ENCODE assay signal across 32 cellular contexts in genomic region chr12:1572731-1573130, GRCh38. TPM values are rescaled to one million over a fixed set of nuclear protein-coding genes. Genes with fewer than 3 reads are reported as not detected.
"Had no signal": no experiment of that assay in that cellular context is flagged by ENCODE, and none has a peak within 500 bp of the region (broad histone marks: within the 10 kb centered on the region; RNA-seq: fewer than 3 reads in every experiment).

No MANE protein-coding gene starts in this region.

- H3K36me3 ChIP-seq: breast epithelium, colonic mucosa, gastrocnemius medialis, ovary, prostate gland, thoracic aorta, uterus had no signal

- H3K4me3 ChIP-seq: breast epithelium, colonic mucosa, gastrocnemius medialis, ovary, prostate gland, skin epidermis, thoracic aorta, uterus had no signal

- H3K4me3 Mint-ChIP-seq: activated CD4-positive, alpha-beta memory T cell treated with anti-CD3 and anti-CD28 coated beads, Interleukin-2, amount 10 ng/mL, durations not matched to agents 7 days and 5 days; activated CD4-positive, alpha-beta T cell treated with anti-CD3 and anti-CD28 coated beads, Interleukin-2, amount 10 ng/mL, durations not matched to agents 7 days and 5 days; activated T-cell treated with anti-CD3 and anti-CD28 coated beads, Interleukin-2, amount 50 U/mL, for 24 hours; activated T-helper 17 cell treated with anti-CD3 and anti-CD28 coated beads, Interleukin-2, amount 50 U/mL, for 72 hours; effector memory CD8-positive, alpha-beta T cell; mesothelial cell of epicardium; naive thymus-derived CD8-positive, alpha-beta T cell; stimulated activated naive CD8-positive, alpha-beta T cell treated with anti-CD3 and anti-CD28 coated beads, Interleukin-15, Interleukin-2, amounts not matched to agents 100 ng/mL and 50 ng/mL, for 24 hours; T-helper 17 cell; WTC11 had no signal

- H3K27ac Mint-ChIP-seq: activated CD4-positive, alpha-beta memory T cell treated with anti-CD3 and anti-CD28 coated beads, Interleukin-2, amount 10 ng/mL, durations not matched to agents 7 days and 5 days; activated CD4-positive, alpha-beta T cell treated with anti-CD3 and anti-CD28 coated beads, Interleukin-2, amount 10 ng/mL, durations not matched to agents 7 days and 5 days; activated T-cell treated with anti-CD3 and anti-CD28 coated beads, Interleukin-2, amount 50 U/mL, for 24 hours; activated T-helper 17 cell treated with anti-CD3 and anti-CD28 coated beads, Interleukin-2, amount 50 U/mL, for 72 hours; effector memory CD8-positive, alpha-beta T cell; mesothelial cell of epicardium; stimulated activated naive CD8-positive, alpha-beta T cell treated with anti-CD3 and anti-CD28 coated beads, Interleukin-15, Interleukin-2, amounts not matched to agents 100 ng/mL and 50 ng/mL, for 24 hours; WTC11 had no signal

- DNase-seq: activated CD4-positive, alpha-beta memory T cell treated with anti-CD3 and anti-CD28 coated beads, Interleukin-2, amount 10 ng/mL, durations not matched to agents 7 days and 5 days; activated CD4-positive, alpha-beta T cell treated with anti-CD3 and anti-CD28 coated beads for 1 hour; activated CD4-positive, alpha-beta T cell treated with anti-CD3 and anti-CD28 coated beads, Interleukin-2, amount 10 ng/mL, durations not matched to agents 7 days and 5 days; activated CD8-positive, alpha-beta memory T cell treated with anti-CD3 and anti-CD28 coated beads, Interleukin-2, amount 50 U/mL, for 48 hours; activated gamma-delta T cell treated with Interleukin-2 at 50 U/mL for 16 hours; activated naive CD4-positive, alpha-beta T cell treated with anti-CD3 and anti-CD28 coated beads, Interleukin-2, amount 50 U/mL, for 16 hours; activated T-cell treated with anti-CD3 and anti-CD28 coated beads, Interleukin-2, amount 50 U/mL, for 24 hours; amniotic stem cell; colonic mucosa; effector memory CD8-positive, alpha-beta T cell; erythroblast; gastrocnemius medialis; hippocampal formation; left cardiac atrium; naive thymus-derived CD8-positive, alpha-beta T cell; ovary; retina; stimulated activated CD4-positive, alpha-beta T cell treated with anti-CD3 and anti-CD28 coated beads, Interleukin-12 subunit alpha, Interleukin-12 subunit beta, amount 100 ng/mL, for 4 hours; stimulated activated CD4-positive, alpha-beta T cell treated with anti-CD3 and anti-CD28 coated beads, Interleukin-4, amount 100 ng/mL, for 1 hour; T-helper 17 cell; T1000; trophoblast cell; uterus had no signal

- ATAC-seq: activated T-helper 17 cell treated with anti-CD3 and anti-CD28 coated beads, Interleukin-2, amount 50 U/mL, for 72 hours; effector memory CD8-positive, alpha-beta T cell; gastrocnemius medialis; left cardiac atrium; naive thymus-derived CD8-positive, alpha-beta T cell; sciatic nerve; T-helper 17 cell; WTC11 had no signal

- H3K9me3 ChIP-seq: breast epithelium, colonic mucosa, gastrocnemius medialis, ovary, prostate gland, thoracic aorta, uterus had no signal

- H3K27me3 ChIP-seq: breast epithelium, colonic mucosa, gastrocnemius medialis, ovary, uterus had no signal

- H3K27ac ChIP-seq: breast epithelium, colonic mucosa, gastrocnemius medialis, ovary, skin epidermis, thoracic aorta, uterus had no signal

- H3K4me1 Mint-ChIP-seq: activated CD4-positive, alpha-beta memory T cell treated with anti-CD3 and anti-CD28 coated beads, Interleukin-2, amount 10 ng/mL, durations not matched to agents 7 days and 5 days; activated CD4-positive, alpha-beta T cell treated with anti-CD3 and anti-CD28 coated beads, Interleukin-2, amount 10 ng/mL, durations not matched to agents 7 days and 5 days; activated T-helper 17 cell treated with anti-CD3 and anti-CD28 coated beads, Interleukin-2, amount 50 U/mL, for 72 hours; WTC11 had no signal

- H3K27me3 Mint-ChIP-seq: activated CD4-positive, alpha-beta T cell treated with anti-CD3 and anti-CD28 coated beads, Interleukin-2, amount 10 ng/mL, durations not matched to agents 7 days and 5 days; activated T-cell treated with anti-CD3 and anti-CD28 coated beads, Interleukin-2, amount 50 U/mL, for 24 hours; activated T-helper 17 cell treated with anti-CD3 and anti-CD28 coated beads, Interleukin-2, amount 50 U/mL, for 72 hours; stimulated activated naive CD8-positive, alpha-beta T cell treated with anti-CD3 and anti-CD28 coated beads, Interleukin-15, Interleukin-2, amounts not matched to agents 100 ng/mL and 50 ng/mL, for 24 hours had no signal

- H3K4me1 ChIP-seq: breast epithelium had no signal

- H3K9me3 Mint-ChIP-seq: activated CD4-positive, alpha-beta memory T cell treated with anti-CD3 and anti-CD28 coated beads, Interleukin-2, amount 10 ng/mL, durations not matched to agents 7 days and 5 days; activated T-cell treated with anti-CD3 and anti-CD28 coated beads, Interleukin-2, amount 50 U/mL, for 24 hours; activated T-helper 17 cell treated with anti-CD3 and anti-CD28 coated beads, Interleukin-2, amount 50 U/mL, for 72 hours; effector memory CD8-positive, alpha-beta T cell; mesothelial cell of epicardium; naive thymus-derived CD8-positive, alpha-beta T cell; stimulated activated naive CD8-positive, alpha-beta T cell treated with anti-CD3 and anti-CD28 coated beads, Interleukin-15, Interleukin-2, amounts not matched to agents 100 ng/mL and 50 ng/mL, for 24 hours had no signal

RNA-seq across cellular contexts. Expression of gene WNT5B, which starts 56.3 kb away (rescaled TPM):
- total RNA-seq: naive thymus-derived CD8-positive, alpha-beta T cell; T-helper 17 cell had no signal
